In the genomic region with DNA sequence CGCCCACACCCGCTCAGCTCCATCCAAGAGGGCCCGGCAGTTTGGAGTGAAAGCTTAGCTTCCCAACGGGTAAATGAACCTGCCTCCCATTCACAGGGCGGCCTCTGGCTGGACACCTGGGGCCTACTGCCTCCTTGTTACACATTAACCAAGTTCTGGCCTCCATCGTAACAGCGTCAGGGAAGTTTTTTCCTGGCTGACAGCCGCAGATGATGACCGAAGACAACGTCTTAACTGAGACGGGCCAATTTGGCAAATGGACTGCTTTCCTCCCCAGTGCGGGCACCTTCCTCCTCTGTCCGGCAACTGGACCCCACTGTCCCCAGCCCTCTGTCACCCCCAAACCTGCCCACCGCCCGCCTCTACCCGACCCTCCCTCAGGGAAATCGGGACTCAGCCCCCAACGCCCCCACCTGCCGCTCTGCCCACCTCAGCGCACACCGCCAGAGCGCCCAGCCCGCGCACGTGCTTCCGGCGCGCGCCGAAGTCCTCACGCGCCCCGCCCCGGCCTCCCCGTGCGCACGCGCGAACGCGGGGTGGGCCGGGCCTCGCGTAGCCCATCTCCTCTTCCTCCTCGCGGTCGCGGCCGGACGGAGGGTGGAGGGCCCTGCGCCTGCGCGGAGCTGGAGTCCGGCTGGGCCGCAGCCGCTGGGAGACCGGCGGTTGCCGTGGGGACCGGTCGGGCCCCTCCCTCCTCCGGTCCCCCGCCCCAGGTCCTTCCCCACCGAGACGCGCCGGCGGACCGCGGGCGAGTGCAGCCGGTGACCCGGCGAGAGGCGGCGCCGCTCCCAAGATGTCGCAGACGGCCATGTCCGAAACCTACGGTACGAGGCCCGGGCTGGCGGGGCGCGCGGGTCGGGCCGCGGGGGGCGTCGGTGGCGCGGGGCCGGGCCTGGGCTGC, we compare ENCODE assay signal across 1 cellular context.
TF ChIP-seq lines count a peak whose summit lies in the region.

A gene with protein sequence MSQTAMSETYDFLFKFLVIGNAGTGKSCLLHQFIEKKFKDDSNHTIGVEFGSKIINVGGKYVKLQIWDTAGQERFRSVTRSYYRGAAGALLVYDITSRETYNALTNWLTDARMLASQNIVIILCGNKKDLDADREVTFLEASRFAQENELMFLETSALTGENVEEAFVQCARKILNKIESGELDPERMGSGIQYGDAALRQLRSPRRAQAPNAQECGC (plus strand): TSS at position 565 of the 901 bp plus-strand sequence. CDS start 229 bp downstream, at position 794.

TF ChIP-seq in K562, 482 proteins besides CTCF, POLR2A, EP300 and RAD21 (continued from another document and continues in another):
- TF ChIP-seq, protein P1, sequence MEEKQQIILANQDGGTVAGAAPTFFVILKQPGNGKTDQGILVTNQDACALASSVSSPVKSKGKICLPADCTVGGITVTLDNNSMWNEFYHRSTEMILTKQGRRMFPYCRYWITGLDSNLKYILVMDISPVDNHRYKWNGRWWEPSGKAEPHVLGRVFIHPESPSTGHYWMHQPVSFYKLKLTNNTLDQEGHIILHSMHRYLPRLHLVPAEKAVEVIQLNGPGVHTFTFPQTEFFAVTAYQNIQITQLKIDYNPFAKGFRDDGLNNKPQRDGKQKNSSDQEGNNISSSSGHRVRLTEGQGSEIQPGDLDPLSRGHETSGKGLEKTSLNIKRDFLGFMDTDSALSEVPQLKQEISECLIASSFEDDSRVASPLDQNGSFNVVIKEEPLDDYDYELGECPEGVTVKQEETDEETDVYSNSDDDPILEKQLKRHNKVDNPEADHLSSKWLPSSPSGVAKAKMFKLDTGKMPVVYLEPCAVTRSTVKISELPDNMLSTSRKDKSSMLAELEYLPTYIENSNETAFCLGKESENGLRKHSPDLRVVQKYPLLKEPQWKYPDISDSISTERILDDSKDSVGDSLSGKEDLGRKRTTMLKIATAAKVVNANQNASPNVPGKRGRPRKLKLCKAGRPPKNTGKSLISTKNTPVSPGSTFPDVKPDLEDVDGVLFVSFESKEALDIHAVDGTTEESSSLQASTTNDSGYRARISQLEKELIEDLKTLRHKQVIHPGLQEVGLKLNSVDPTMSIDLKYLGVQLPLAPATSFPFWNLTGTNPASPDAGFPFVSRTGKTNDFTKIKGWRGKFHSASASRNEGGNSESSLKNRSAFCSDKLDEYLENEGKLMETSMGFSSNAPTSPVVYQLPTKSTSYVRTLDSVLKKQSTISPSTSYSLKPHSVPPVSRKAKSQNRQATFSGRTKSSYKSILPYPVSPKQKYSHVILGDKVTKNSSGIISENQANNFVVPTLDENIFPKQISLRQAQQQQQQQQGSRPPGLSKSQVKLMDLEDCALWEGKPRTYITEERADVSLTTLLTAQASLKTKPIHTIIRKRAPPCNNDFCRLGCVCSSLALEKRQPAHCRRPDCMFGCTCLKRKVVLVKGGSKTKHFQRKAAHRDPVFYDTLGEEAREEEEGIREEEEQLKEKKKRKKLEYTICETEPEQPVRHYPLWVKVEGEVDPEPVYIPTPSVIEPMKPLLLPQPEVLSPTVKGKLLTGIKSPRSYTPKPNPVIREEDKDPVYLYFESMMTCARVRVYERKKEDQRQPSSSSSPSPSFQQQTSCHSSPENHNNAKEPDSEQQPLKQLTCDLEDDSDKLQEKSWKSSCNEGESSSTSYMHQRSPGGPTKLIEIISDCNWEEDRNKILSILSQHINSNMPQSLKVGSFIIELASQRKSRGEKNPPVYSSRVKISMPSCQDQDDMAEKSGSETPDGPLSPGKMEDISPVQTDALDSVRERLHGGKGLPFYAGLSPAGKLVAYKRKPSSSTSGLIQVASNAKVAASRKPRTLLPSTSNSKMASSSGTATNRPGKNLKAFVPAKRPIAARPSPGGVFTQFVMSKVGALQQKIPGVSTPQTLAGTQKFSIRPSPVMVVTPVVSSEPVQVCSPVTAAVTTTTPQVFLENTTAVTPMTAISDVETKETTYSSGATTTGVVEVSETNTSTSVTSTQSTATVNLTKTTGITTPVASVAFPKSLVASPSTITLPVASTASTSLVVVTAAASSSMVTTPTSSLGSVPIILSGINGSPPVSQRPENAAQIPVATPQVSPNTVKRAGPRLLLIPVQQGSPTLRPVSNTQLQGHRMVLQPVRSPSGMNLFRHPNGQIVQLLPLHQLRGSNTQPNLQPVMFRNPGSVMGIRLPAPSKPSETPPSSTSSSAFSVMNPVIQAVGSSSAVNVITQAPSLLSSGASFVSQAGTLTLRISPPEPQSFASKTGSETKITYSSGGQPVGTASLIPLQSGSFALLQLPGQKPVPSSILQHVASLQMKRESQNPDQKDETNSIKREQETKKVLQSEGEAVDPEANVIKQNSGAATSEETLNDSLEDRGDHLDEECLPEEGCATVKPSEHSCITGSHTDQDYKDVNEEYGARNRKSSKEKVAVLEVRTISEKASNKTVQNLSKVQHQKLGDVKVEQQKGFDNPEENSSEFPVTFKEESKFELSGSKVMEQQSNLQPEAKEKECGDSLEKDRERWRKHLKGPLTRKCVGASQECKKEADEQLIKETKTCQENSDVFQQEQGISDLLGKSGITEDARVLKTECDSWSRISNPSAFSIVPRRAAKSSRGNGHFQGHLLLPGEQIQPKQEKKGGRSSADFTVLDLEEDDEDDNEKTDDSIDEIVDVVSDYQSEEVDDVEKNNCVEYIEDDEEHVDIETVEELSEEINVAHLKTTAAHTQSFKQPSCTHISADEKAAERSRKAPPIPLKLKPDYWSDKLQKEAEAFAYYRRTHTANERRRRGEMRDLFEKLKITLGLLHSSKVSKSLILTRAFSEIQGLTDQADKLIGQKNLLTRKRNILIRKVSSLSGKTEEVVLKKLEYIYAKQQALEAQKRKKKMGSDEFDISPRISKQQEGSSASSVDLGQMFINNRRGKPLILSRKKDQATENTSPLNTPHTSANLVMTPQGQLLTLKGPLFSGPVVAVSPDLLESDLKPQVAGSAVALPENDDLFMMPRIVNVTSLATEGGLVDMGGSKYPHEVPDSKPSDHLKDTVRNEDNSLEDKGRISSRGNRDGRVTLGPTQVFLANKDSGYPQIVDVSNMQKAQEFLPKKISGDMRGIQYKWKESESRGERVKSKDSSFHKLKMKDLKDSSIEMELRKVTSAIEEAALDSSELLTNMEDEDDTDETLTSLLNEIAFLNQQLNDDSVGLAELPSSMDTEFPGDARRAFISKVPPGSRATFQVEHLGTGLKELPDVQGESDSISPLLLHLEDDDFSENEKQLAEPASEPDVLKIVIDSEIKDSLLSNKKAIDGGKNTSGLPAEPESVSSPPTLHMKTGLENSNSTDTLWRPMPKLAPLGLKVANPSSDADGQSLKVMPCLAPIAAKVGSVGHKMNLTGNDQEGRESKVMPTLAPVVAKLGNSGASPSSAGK (IDR thresholded peaks at IDR 0.05): peak; percentile 99
- no peak for TF ChIP-seq NCOA6 (IDR thresholded peaks at IDR 0.05)
- TF ChIP-seq NCOA4 (IDR thresholded peaks at IDR 0.05; ENCODE audit: partially characterized antibody): no peak
- no peak for TF ChIP-seq ZNF644 (tag; IDR thresholded peaks at IDR 0.05; ENCODE audit: low read depth)
- peak; percentile 39 to 91; a peak in 3 of 4 replicates for TF ChIP-seq SIN3A (IDR thresholded peaks at IDR 0.05; ENCODE audit: borderline replicate concordance in 2 of 2, control insufficient read depth in 1 of 2, low read depth in 2 of 2, low read length in 2 of 2)
- peak; percentile 49 for TF ChIP-seq HNRNPK (IDR thresholded peaks at IDR 0.05; ENCODE audit: low read depth, low read length, poor library complexity, severe bottlenecking)
- no peak for TF ChIP-seq FOS (IDR thresholded peaks at IDR 0.05; ENCODE audit: extremely low read depth, insufficient read length)
- TF ChIP-seq ZNF140 (CRISPR knock-in tag; IDR thresholded peaks at IDR 0.05): no peak
- TF ChIP-seq KLF6 (CRISPR knock-in tag; IDR thresholded peaks at IDR 0.05; ENCODE audit: borderline replicate concordance): peak; percentile 68; the same call in 1 of the 2 replicates
- TF ChIP-seq CREB1 (IDR thresholded peaks at IDR 0.05): peak; percentile 91
- peak; percentile 82 for TF ChIP-seq CREB1 (CRISPR knock-in tag; IDR thresholded peaks at IDR 0.05)
- TF ChIP-seq MCM5 (IDR thresholded peaks at IDR 0.05; ENCODE audit: low read depth): no peak
- no peak for TF ChIP-seq XRCC4 (IDR thresholded peaks at IDR 0.05; ENCODE audit: extremely low read depth, insufficient read depth, insufficient read length)
- no peak for TF ChIP-seq ZNF143 (CRISPR knock-in tag; IDR thresholded peaks at IDR 0.05)
- TF ChIP-seq, protein P2, sequence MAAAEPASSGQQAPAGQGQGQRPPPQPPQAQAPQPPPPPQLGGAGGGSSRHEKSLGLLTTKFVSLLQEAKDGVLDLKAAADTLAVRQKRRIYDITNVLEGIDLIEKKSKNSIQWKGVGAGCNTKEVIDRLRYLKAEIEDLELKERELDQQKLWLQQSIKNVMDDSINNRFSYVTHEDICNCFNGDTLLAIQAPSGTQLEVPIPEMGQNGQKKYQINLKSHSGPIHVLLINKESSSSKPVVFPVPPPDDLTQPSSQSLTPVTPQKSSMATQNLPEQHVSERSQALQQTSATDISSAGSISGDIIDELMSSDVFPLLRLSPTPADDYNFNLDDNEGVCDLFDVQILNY (CRISPR knock-in tag; IDR thresholded peaks at IDR 0.05): no peak
- TF ChIP-seq, protein P3, sequence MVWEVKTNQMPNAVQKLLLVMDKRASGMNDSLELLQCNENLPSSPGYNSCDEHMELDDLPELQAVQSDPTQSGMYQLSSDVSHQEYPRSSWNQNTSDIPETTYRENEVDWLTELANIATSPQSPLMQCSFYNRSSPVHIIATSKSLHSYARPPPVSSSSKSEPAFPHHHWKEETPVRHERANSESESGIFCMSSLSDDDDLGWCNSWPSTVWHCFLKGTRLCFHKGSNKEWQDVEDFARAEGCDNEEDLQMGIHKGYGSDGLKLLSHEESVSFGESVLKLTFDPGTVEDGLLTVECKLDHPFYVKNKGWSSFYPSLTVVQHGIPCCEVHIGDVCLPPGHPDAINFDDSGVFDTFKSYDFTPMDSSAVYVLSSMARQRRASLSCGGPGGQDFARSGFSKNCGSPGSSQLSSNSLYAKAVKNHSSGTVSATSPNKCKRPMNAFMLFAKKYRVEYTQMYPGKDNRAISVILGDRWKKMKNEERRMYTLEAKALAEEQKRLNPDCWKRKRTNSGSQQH (CRISPR knock-in tag; IDR thresholded peaks at IDR 0.05): 0 out of 2 replicates have a peak, but pooled peaks have one; percentile 68
- no peak for TF ChIP-seq ZNF780A (CRISPR knock-in tag; IDR thresholded peaks at IDR 0.05)
- TF ChIP-seq TBP (optimal IDR thresholded peaks at IDR 0.05; ENCODE audit: low read depth, low read length): peak; percentile 49
- no peak for TF ChIP-seq DNMT1 (IDR thresholded peaks at IDR 0.05)
- no peak for TF ChIP-seq ATF1 (CRISPR knock-in tag; IDR thresholded peaks at IDR 0.05)
- TF ChIP-seq ATF1 (tag; IDR thresholded peaks at IDR 0.05): peak; percentile 88
- TF ChIP-seq, protein P4, sequence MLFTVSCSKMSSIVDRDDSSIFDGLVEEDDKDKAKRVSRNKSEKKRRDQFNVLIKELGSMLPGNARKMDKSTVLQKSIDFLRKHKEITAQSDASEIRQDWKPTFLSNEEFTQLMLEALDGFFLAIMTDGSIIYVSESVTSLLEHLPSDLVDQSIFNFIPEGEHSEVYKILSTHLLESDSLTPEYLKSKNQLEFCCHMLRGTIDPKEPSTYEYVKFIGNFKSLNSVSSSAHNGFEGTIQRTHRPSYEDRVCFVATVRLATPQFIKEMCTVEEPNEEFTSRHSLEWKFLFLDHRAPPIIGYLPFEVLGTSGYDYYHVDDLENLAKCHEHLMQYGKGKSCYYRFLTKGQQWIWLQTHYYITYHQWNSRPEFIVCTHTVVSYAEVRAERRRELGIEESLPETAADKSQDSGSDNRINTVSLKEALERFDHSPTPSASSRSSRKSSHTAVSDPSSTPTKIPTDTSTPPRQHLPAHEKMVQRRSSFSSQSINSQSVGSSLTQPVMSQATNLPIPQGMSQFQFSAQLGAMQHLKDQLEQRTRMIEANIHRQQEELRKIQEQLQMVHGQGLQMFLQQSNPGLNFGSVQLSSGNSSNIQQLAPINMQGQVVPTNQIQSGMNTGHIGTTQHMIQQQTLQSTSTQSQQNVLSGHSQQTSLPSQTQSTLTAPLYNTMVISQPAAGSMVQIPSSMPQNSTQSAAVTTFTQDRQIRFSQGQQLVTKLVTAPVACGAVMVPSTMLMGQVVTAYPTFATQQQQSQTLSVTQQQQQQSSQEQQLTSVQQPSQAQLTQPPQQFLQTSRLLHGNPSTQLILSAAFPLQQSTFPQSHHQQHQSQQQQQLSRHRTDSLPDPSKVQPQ (CRISPR knock-in tag; IDR thresholded peaks at IDR 0.05; ENCODE audit: borderline replicate concordance): 0 out of 2 replicates have a peak, but pooled peaks have one; percentile 19
- TF ChIP-seq WHSC1 (IDR thresholded peaks at IDR 0.05; ENCODE audit: low read length): no peak
- peak; percentile 50 to 85; a peak in 2 of 4 replicates for TF ChIP-seq TEAD1 (CRISPR knock-in tag; IDR thresholded peaks at IDR 0.05)
- TF ChIP-seq, protein P5, sequence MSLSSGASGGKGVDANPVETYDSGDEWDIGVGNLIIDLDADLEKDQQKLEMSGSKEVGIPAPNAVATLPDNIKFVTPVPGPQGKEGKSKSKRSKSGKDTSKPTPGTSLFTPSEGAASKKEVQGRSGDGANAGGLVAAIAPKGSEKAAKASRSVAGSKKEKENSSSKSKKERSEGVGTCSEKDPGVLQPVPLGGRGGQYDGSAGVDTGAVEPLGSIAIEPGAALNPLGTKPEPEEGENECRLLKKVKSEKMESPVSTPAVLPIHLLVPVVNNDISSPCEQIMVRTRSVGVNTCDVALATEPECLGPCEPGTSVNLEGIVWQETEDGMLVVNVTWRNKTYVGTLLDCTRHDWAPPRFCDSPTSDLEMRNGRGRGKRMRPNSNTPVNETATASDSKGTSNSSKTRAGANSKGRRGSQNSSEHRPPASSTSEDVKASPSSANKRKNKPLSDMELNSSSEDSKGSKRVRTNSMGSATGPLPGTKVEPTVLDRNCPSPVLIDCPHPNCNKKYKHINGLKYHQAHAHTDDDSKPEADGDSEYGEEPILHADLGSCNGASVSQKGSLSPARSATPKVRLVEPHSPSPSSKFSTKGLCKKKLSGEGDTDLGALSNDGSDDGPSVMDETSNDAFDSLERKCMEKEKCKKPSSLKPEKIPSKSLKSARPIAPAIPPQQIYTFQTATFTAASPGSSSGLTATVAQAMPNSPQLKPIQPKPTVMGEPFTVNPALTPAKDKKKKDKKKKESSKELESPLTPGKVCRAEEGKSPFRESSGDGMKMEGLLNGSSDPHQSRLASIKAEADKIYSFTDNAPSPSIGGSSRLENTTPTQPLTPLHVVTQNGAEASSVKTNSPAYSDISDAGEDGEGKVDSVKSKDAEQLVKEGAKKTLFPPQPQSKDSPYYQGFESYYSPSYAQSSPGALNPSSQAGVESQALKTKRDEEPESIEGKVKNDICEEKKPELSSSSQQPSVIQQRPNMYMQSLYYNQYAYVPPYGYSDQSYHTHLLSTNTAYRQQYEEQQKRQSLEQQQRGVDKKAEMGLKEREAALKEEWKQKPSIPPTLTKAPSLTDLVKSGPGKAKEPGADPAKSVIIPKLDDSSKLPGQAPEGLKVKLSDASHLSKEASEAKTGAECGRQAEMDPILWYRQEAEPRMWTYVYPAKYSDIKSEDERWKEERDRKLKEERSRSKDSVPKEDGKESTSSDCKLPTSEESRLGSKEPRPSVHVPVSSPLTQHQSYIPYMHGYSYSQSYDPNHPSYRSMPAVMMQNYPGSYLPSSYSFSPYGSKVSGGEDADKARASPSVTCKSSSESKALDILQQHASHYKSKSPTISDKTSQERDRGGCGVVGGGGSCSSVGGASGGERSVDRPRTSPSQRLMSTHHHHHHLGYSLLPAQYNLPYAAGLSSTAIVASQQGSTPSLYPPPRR (CRISPR knock-in tag; IDR thresholded peaks at IDR 0.05; ENCODE audit: borderline replicate concordance): peak; percentile 54; the same call in 1 of the 2 replicates
